18 cellular contexts compared by ENCODE assay signal in the genomic region with DNA sequence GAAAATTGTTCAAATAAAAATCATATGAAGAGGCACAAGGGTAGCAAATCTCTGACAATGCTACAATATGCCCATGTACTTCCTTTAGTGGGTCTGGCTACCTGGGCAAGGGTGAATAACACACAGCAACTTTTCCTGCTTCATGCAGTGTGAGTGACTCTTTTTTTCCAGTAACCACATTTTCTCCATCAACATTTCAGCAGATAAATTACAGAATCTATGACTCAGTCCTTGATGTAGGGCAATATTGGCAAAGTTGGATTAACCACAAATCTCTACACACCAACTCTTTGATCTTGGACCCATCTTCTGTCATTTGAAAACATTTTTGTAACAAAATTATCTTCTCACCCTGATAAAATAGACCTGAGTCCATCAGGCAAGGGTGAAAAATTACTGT. TPM values are rescaled to one million over a fixed set of nuclear protein-coding genes. Genes with fewer than 3 reads are reported as not detected.
"Had no signal": no experiment of that assay in that cellular context is flagged by ENCODE, and none has a peak within 500 bp of the region (broad histone marks: within the 10 kb centered on the region; RNA-seq: fewer than 3 reads in every experiment).

No MANE protein-coding gene starts in this region.

- H3K27ac ChIP-seq: body of pancreas, esophagus squamous epithelium, SJCRH30, thyroid gland had no signal

- H3K9me3 Mint-ChIP-seq: central memory CD8-positive, alpha-beta T cell; naive thymus-derived CD8-positive, alpha-beta T cell; stimulated activated memory B cell treated with anti-CD40 and anti-IgM and Interleukin-4, amounts not matched to agents 10 μg/mL and 1 μg/mL and 100 μg/mL, for 72 hours had no signal

- H3K4me1 Mint-ChIP-seq: central memory CD8-positive, alpha-beta T cell; naive thymus-derived CD8-positive, alpha-beta T cell; stimulated activated memory B cell treated with anti-CD40 and anti-IgM and Interleukin-4, amounts not matched to agents 10 μg/mL and 1 μg/mL and 100 μg/mL, for 72 hours had no signal

- H3K4me3 Mint-ChIP-seq: central memory CD8-positive, alpha-beta T cell; naive thymus-derived CD8-positive, alpha-beta T cell; stimulated activated memory B cell treated with anti-CD40 and anti-IgM and Interleukin-4, amounts not matched to agents 10 μg/mL and 1 μg/mL and 100 μg/mL, for 72 hours had no signal

- H3K27ac Mint-ChIP-seq: naive thymus-derived CD8-positive, alpha-beta T cell; stimulated activated memory B cell treated with anti-CD40 and anti-IgM and Interleukin-4, amounts not matched to agents 10 μg/mL and 1 μg/mL and 100 μg/mL, for 72 hours had no signal

- H3K27me3 ChIP-seq: body of pancreas, esophagus squamous epithelium, SJCRH30, thyroid gland had no signal

- H3K9me3 ChIP-seq: body of pancreas, esophagus squamous epithelium, SJCRH30, thyroid gland had no signal

- FAIRE-seq: frontal cortex had no signal

- H3K36me3 Mint-ChIP-seq: naive thymus-derived CD8-positive, alpha-beta T cell; stimulated activated memory B cell treated with anti-CD40 and anti-IgM and Interleukin-4, amounts not matched to agents 10 μg/mL and 1 μg/mL and 100 μg/mL, for 72 hours had no signal

- H3K27me3 Mint-ChIP-seq: stimulated activated memory B cell treated with anti-CD40 and anti-IgM and Interleukin-4, amounts not matched to agents 10 μg/mL and 1 μg/mL and 100 μg/mL, for 72 hours had no signal

- H3K4me1 ChIP-seq: body of pancreas, esophagus squamous epithelium, SJCRH30, thyroid gland had no signal

- DNase-seq: activated naive CD4-positive, alpha-beta T cell treated with Interleukin-2 at 50 U/mL for 16 hours; activated T-cell treated with anti-CD3 and anti-CD28 coated beads for 4 hours; body of pancreas; cortex of kidney; effector CD4-positive, alpha-beta T cell; esophagus squamous epithelium; islet precursor cell; left ventricle myocardium superior; mesenchymal stem cell; naive thymus-derived CD8-positive, alpha-beta T cell; SJCRH30; stimulated activated CD4-positive, alpha-beta T cell treated with anti-CD3 and anti-CD28 coated beads, Interleukin-2, amount 100 ng/mL, for 48 hours; SW 1271; thyroid gland had no signal

- H3K36me3 ChIP-seq: esophagus squamous epithelium, SJCRH30, thyroid gland had no signal

- ATAC-seq: body of pancreas; left ventricle myocardium superior; naive thymus-derived CD8-positive, alpha-beta T cell; stimulated activated memory B cell treated with anti-CD40 and anti-IgM and Interleukin-4, amounts not matched to agents 10 μg/mL and 1 μg/mL and 100 μg/mL, for 72 hours had no signal

- H3K4me3 ChIP-seq: body of pancreas, esophagus squamous epithelium, SJCRH30, thyroid gland had no signal

RNA-seq across cellular contexts. Expression of gene ERICH3, which starts 31.7 kb away (rescaled TPM):
- total RNA-seq: activated CD8-positive, alpha-beta memory T cell treated with anti-CD3 and anti-CD28 coated beads for 36 hours; esophagus squamous epithelium; left ventricle myocardium superior; naive thymus-derived CD8-positive, alpha-beta T cell; SJCRH30 had no signal
- polyA plus RNA-seq: naive thymus-derived CD8-positive, alpha-beta T cell had no signal
